Comparison of ENCODE assay signal across 1 cellular context in the genomic region with DNA sequence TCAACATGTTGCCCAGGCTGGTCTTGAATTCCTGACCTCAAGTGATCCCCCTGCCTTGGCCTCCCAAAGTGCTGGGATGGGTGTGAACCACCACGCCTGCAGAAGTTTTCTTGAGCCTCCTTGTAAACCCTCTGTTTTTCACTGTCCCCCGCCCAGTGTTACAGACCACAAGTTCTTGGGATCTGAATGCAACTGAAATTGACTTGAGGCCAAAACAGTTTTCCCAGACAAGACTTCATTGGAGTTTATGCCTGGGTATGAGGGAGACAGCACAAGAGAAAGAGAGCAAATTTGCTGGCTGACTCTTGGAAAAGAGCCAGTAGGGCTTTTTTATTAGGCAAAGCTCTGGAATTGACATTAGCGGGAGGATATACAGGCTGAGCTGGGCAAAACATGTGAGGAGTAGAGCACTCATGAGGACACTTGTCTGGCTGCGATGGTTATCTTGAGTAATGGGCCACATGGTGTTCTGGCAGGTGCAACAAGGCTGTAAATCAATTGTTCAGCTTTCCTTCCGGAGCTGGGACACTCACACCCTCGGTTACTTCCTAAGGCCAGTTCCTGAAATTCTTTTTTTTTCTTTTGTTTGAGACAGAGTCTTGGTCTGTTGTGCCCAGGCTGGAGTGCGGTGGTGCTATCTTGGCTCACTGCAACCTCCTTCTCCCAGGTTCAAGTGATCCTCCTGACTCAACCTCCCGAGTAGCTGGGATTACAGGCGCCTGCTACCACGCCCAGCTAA.
A peak's percentile ranks its signal among the peaks of the same experiment; 100 is the strongest.
TF ChIP-seq lines count a peak whose summit lies in the region.

No MANE protein-coding gene starts in this region.

TF ChIP-seq in K562, 482 proteins besides CTCF, POLR2A, EP300 and RAD21 (continues in another document):
- TF ChIP-seq, protein P1, sequence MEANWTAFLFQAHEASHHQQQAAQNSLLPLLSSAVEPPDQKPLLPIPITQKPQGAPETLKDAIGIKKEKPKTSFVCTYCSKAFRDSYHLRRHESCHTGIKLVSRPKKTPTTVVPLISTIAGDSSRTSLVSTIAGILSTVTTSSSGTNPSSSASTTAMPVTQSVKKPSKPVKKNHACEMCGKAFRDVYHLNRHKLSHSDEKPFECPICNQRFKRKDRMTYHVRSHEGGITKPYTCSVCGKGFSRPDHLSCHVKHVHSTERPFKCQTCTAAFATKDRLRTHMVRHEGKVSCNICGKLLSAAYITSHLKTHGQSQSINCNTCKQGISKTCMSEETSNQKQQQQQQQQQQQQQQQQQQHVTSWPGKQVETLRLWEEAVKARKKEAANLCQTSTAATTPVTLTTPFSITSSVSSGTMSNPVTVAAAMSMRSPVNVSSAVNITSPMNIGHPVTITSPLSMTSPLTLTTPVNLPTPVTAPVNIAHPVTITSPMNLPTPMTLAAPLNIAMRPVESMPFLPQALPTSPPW (CRISPR knock-in tag; IDR thresholded peaks at IDR 0.05) = peak; percentile 39; the same call in 1 of the 2 replicates
- TF ChIP-seq, protein P2, sequence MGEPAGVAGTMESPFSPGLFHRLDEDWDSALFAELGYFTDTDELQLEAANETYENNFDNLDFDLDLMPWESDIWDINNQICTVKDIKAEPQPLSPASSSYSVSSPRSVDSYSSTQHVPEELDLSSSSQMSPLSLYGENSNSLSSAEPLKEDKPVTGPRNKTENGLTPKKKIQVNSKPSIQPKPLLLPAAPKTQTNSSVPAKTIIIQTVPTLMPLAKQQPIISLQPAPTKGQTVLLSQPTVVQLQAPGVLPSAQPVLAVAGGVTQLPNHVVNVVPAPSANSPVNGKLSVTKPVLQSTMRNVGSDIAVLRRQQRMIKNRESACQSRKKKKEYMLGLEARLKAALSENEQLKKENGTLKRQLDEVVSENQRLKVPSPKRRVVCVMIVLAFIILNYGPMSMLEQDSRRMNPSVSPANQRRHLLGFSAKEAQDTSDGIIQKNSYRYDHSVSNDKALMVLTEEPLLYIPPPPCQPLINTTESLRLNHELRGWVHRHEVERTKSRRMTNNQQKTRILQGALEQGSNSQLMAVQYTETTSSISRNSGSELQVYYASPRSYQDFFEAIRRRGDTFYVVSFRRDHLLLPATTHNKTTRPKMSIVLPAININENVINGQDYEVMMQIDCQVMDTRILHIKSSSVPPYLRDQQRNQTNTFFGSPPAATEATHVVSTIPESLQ (CRISPR knock-in tag; IDR thresholded peaks at IDR 0.05) = no peak
- TF ChIP-seq ADNP (tag; IDR thresholded peaks at IDR 0.05) = peak; percentile 83
- TF ChIP-seq ZNF707 (CRISPR knock-in tag; conservative IDR thresholded peaks at IDR 0.05) = no peak
- TF ChIP-seq GMEB1 (CRISPR knock-in tag; IDR thresholded peaks at IDR 0.05) = no peak
- no peak for TF ChIP-seq ZNF696 (CRISPR knock-in tag; conservative IDR thresholded peaks at IDR 0.05)
- no peak for TF ChIP-seq LARP7 (IDR thresholded peaks at IDR 0.05)
- TF ChIP-seq, protein P3, sequence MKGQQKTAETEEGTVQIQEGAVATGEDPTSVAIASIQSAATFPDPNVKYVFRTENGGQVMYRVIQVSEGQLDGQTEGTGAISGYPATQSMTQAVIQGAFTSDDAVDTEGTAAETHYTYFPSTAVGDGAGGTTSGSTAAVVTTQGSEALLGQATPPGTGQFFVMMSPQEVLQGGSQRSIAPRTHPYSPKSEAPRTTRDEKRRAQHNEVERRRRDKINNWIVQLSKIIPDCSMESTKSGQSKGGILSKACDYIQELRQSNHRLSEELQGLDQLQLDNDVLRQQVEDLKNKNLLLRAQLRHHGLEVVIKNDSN (CRISPR knock-in tag; IDR thresholded peaks at IDR 0.05) = 0 out of 2 replicates have a peak, but pooled peaks have one; percentile 20
- no peak for TF ChIP-seq ZBTB8A (IDR thresholded peaks at IDR 0.05; ENCODE audit: partially characterized antibody)
- TF ChIP-seq ZNF695 (CRISPR knock-in tag; IDR thresholded peaks at IDR 0.05) = no peak
- TF ChIP-seq RFX1 (IDR thresholded peaks at IDR 0.05) = no peak
- TF ChIP-seq, protein P4, sequence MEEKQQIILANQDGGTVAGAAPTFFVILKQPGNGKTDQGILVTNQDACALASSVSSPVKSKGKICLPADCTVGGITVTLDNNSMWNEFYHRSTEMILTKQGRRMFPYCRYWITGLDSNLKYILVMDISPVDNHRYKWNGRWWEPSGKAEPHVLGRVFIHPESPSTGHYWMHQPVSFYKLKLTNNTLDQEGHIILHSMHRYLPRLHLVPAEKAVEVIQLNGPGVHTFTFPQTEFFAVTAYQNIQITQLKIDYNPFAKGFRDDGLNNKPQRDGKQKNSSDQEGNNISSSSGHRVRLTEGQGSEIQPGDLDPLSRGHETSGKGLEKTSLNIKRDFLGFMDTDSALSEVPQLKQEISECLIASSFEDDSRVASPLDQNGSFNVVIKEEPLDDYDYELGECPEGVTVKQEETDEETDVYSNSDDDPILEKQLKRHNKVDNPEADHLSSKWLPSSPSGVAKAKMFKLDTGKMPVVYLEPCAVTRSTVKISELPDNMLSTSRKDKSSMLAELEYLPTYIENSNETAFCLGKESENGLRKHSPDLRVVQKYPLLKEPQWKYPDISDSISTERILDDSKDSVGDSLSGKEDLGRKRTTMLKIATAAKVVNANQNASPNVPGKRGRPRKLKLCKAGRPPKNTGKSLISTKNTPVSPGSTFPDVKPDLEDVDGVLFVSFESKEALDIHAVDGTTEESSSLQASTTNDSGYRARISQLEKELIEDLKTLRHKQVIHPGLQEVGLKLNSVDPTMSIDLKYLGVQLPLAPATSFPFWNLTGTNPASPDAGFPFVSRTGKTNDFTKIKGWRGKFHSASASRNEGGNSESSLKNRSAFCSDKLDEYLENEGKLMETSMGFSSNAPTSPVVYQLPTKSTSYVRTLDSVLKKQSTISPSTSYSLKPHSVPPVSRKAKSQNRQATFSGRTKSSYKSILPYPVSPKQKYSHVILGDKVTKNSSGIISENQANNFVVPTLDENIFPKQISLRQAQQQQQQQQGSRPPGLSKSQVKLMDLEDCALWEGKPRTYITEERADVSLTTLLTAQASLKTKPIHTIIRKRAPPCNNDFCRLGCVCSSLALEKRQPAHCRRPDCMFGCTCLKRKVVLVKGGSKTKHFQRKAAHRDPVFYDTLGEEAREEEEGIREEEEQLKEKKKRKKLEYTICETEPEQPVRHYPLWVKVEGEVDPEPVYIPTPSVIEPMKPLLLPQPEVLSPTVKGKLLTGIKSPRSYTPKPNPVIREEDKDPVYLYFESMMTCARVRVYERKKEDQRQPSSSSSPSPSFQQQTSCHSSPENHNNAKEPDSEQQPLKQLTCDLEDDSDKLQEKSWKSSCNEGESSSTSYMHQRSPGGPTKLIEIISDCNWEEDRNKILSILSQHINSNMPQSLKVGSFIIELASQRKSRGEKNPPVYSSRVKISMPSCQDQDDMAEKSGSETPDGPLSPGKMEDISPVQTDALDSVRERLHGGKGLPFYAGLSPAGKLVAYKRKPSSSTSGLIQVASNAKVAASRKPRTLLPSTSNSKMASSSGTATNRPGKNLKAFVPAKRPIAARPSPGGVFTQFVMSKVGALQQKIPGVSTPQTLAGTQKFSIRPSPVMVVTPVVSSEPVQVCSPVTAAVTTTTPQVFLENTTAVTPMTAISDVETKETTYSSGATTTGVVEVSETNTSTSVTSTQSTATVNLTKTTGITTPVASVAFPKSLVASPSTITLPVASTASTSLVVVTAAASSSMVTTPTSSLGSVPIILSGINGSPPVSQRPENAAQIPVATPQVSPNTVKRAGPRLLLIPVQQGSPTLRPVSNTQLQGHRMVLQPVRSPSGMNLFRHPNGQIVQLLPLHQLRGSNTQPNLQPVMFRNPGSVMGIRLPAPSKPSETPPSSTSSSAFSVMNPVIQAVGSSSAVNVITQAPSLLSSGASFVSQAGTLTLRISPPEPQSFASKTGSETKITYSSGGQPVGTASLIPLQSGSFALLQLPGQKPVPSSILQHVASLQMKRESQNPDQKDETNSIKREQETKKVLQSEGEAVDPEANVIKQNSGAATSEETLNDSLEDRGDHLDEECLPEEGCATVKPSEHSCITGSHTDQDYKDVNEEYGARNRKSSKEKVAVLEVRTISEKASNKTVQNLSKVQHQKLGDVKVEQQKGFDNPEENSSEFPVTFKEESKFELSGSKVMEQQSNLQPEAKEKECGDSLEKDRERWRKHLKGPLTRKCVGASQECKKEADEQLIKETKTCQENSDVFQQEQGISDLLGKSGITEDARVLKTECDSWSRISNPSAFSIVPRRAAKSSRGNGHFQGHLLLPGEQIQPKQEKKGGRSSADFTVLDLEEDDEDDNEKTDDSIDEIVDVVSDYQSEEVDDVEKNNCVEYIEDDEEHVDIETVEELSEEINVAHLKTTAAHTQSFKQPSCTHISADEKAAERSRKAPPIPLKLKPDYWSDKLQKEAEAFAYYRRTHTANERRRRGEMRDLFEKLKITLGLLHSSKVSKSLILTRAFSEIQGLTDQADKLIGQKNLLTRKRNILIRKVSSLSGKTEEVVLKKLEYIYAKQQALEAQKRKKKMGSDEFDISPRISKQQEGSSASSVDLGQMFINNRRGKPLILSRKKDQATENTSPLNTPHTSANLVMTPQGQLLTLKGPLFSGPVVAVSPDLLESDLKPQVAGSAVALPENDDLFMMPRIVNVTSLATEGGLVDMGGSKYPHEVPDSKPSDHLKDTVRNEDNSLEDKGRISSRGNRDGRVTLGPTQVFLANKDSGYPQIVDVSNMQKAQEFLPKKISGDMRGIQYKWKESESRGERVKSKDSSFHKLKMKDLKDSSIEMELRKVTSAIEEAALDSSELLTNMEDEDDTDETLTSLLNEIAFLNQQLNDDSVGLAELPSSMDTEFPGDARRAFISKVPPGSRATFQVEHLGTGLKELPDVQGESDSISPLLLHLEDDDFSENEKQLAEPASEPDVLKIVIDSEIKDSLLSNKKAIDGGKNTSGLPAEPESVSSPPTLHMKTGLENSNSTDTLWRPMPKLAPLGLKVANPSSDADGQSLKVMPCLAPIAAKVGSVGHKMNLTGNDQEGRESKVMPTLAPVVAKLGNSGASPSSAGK (IDR thresholded peaks at IDR 0.05) = peak; percentile 88
- peak; percentile 81 to 88 for TF ChIP-seq FOXK2 (conservative IDR thresholded peaks at IDR 0.05 in 1 of 2, IDR thresholded peaks at IDR 0.05 in 1 of 2; ENCODE audit: low read depth in 2 of 2)
- no peak for TF ChIP-seq ZNF121 (CRISPR knock-in tag; conservative IDR thresholded peaks at IDR 0.05)
- TF ChIP-seq ZNF644 (tag; IDR thresholded peaks at IDR 0.05; ENCODE audit: low read depth) = peak; percentile 2; the same call in 1 of the 2 replicates
- TF ChIP-seq FOXP4 (CRISPR knock-in tag; IDR thresholded peaks at IDR 0.05; ENCODE audit: borderline replicate concordance) = no peak
- TF ChIP-seq ZC3H4 (CRISPR knock-in tag; IDR thresholded peaks at IDR 0.05; ENCODE audit: borderline replicate concordance) = no peak
- peak; percentile 69 for TF ChIP-seq ATF7 (IDR thresholded peaks at IDR 0.05)
- no peak for TF ChIP-seq ARHGAP35 (IDR thresholded peaks at IDR 0.05; ENCODE audit: partially characterized antibody)
- TF ChIP-seq L3MBTL2 (IDR thresholded peaks at IDR 0.05) = peak; percentile 96
- TF ChIP-seq NR2C2 (CRISPR knock-in tag; IDR thresholded peaks at IDR 0.05) = no peak
- peak; percentile 64 for TF ChIP-seq NR2C2 (tag; IDR thresholded peaks at IDR 0.05)
- peak; percentile 84 for TF ChIP-seq EP400 (IDR thresholded peaks at IDR 0.05)
- 0 out of 2 replicates have a peak, but pooled peaks have one; percentile 30 for TF ChIP-seq PML (IDR thresholded peaks at IDR 0.05; ENCODE audit: low read length)
- TF ChIP-seq OTX1 (CRISPR knock-in tag; IDR thresholded peaks at IDR 0.05) = no peak
- TF ChIP-seq SREBF2 (CRISPR knock-in tag; IDR thresholded peaks at IDR 0.05) = no peak
- no peak for TF ChIP-seq GABPB2 (CRISPR knock-in tag; conservative IDR thresholded peaks at IDR 0.05)
- peak; percentile 57 for TF ChIP-seq TCF3 (CRISPR knock-in tag; IDR thresholded peaks at IDR 0.05)
- TF ChIP-seq MXI1 (IDR thresholded peaks at IDR 0.05; ENCODE audit: low read depth, low read length) = no peak
- TF ChIP-seq PBX2 (CRISPR knock-in tag; IDR thresholded peaks at IDR 0.05; ENCODE audit: low read depth) = peak; percentile 90
- peak; percentile 100 for TF ChIP-seq PBX2 (tag; conservative IDR thresholded peaks at IDR 0.05; ENCODE audit: low read depth)
- TF ChIP-seq HES1 (IDR thresholded peaks at IDR 0.05; ENCODE audit: low read depth) = peak; percentile 70; the same call in 1 of the 2 replicates
